Comparison of ENCODE assay signal across 21 cellular contexts in the genomic region with DNA sequence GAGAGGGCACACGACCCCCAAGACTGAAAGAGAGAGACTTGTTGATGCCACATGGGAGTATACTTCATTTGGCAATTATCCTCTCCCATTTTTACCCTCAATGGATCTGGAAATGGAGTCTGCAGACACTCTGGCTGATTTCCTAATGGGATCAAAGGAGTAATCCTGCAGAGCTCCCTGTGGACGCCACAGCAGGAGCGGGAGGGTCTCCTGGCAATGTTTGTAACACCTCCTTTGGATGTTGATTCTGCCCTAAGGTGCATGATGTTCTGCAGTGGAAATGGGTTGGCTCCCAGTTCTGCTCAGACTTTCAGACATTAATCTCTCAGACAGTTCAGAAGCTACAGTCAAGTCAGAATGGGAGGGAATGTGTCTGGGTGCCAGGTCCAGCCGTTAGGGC.
DNase-seq lines count a peak whose midpoint lies in the region; ATAC-seq and FAIRE-seq lines count a peak whose summit lies in the region.
"Had no signal": no experiment of that assay in that cellular context is flagged by ENCODE, and none has a peak within 500 bp of the region (broad histone marks: within the 10 kb centered on the region; RNA-seq: fewer than 3 reads in every experiment).

No MANE protein-coding gene starts in this region.

- peaks cover 4% of the 10 kb centered on the region for H3K36me3 Mint-ChIP-seq in central memory CD8-positive, alpha-beta T cell (ENCODE audit: insufficient read depth)
- H3K36me3 Mint-ChIP-seq: CD4-positive, CD25-positive, alpha-beta regulatory T cell; CD8-positive, alpha-beta memory T cell had no signal

- no peaks in the 10 kb centered on the region for H3K27me3 ChIP-seq in mesendoderm (ENCODE audit: insufficient read depth, low read length, poor library complexity)
- no peaks in the 10 kb centered on the region for H3K27me3 ChIP-seq in HAP-1 (ENCODE audit: low read depth)
- H3K27me3 ChIP-seq: BE2C had no signal

- H3K79me1 ChIP-seq in mesendoderm (ENCODE audit: low read length): no peaks in the 10 kb centered on the region

- peak overlapping the region; percentile 12 for H3K4me3 Mint-ChIP-seq in central memory CD8-positive, alpha-beta T cell
- H3K4me3 Mint-ChIP-seq: CD4-positive, CD25-positive, alpha-beta regulatory T cell; CD8-positive, alpha-beta memory T cell; GM23338; HFFc6 had no signal

- H2AK5ac ChIP-seq in mesendoderm (ENCODE audit: low read length): no peak overlapping the region

- no peak for FAIRE-seq in HTR-8/SVneo (lab: Jason Lieb, UNC)
- FAIRE-seq: A204.1, H54, HepG2 had no signal

- H3K27ac Mint-ChIP-seq in central memory CD8-positive, alpha-beta T cell (ENCODE audit: low read depth): no peak overlapping the region
- H3K27ac Mint-ChIP-seq: CD4-positive, CD25-positive, alpha-beta regulatory T cell; GM23338; HFFc6 had no signal

- no CpG with 5 or more reads among the region's 4 CpGs for WGBS in mesendoderm (ENCODE audit: extremely low coverage, insufficient coverage, low lambda C conversion rate)

- H2BK5ac ChIP-seq in mesendoderm (ENCODE audit: low read length): peak overlapping the region; percentile 76

- no peak overlapping the region for H3K18ac ChIP-seq in mesendoderm (ENCODE audit: low read length)

- H3K9me3 ChIP-seq in HAP-1: no peaks in the 10 kb centered on the region
- H3K9me3 ChIP-seq: BE2C had no signal

- H3K4me1 Mint-ChIP-seq in central memory CD8-positive, alpha-beta T cell: peaks cover 5% of the 10 kb centered on the region
- H3K4me1 Mint-ChIP-seq: CD4-positive, CD25-positive, alpha-beta regulatory T cell; GM23338 had no signal

- no peak overlapping the region for H4K8ac ChIP-seq in mesendoderm (ENCODE audit: low read depth, low read length)

- no peak overlapping the region for H3K9ac ChIP-seq in mesendoderm (ENCODE audit: low read length)

- no peak overlapping the region for H4K5ac ChIP-seq in mesendoderm (ENCODE audit: low read length)

- H3K4me1 ChIP-seq in mesendoderm (ENCODE audit: control insufficient read depth, low read depth, low read length): peaks cover 11% of the 10 kb centered on the region
- H3K4me1 ChIP-seq in HAP-1: peaks cover 2% of the 10 kb centered on the region; the same call in 1 of the 2 replicates
- H3K4me1 ChIP-seq: BE2C had no signal

- H3K4me3 ChIP-seq in mesendoderm (ENCODE audit: low read length) (no peak overlapping the region), HAP-1 (no peak overlapping the region)
- H3K4me3 ChIP-seq: GM23338 had no signal

- H3K9me3 Mint-ChIP-seq in central memory CD8-positive, alpha-beta T cell: no peaks in the 10 kb centered on the region
- H3K9me3 Mint-ChIP-seq: GM23338, HFFc6 had no signal

- no peak overlapping the region for H2BK120ac ChIP-seq in mesendoderm (ENCODE audit: low read depth, low read length)

- H3K23ac ChIP-seq in mesendoderm (ENCODE audit: low read length): no peak overlapping the region

- H3K4ac ChIP-seq in mesendoderm (ENCODE audit: low read depth, low read length): no peak overlapping the region

- DNase-seq in NCI-H69 (lab: John Stamatoyannopoulos, UW) (peak; percentile 75), mesendoderm (peak; percentile 77), inferior parietal cortex (ENCODE audit: extremely low spot score) (no peak), amniotic stem cell (lab: John Stamatoyannopoulos, UW) (no peak), HAP-1 (ENCODE audit: low spot score in 2 of 2) (no peak), HTR-8/SVneo (ENCODE audit: insufficient read length, low spot score) (no peak)
- no peak for DNase-seq in central memory CD8-positive, alpha-beta T cell (ENCODE audit: low spot score in 2 of 2)
- DNase-seq: ACHN; BE2C; C1 segment of cervical spinal cord; CD4-positive, CD25-positive, alpha-beta regulatory T cell; CD8-positive, alpha-beta memory T cell; COR-L47; GF-D8; HFFc6 had no signal

- H3K79me2 ChIP-seq in mesendoderm (ENCODE audit: control insufficient read depth, insufficient read depth, low read length): no peaks in the 10 kb centered on the region

- no peaks in the 10 kb centered on the region for H3K27me3 Mint-ChIP-seq in central memory CD8-positive, alpha-beta T cell
- H3K27me3 Mint-ChIP-seq: CD4-positive, CD25-positive, alpha-beta regulatory T cell had no signal

- H3K36me3 ChIP-seq in mesendoderm (ENCODE audit: control insufficient read depth, insufficient read depth, low read length) (no peaks in the 10 kb centered on the region), HAP-1 (replicated peaks) (no peaks in the 10 kb centered on the region)
- H3K36me3 ChIP-seq: BE2C had no signal

- no peak for ATAC-seq in central memory CD8-positive, alpha-beta T cell (replicated peaks; ENCODE audit: extremely low read depth, poor library complexity, severe bottlenecking)
- ATAC-seq: GM23338, HCT116, HepG2 had no signal

- H3K56ac ChIP-seq in mesendoderm (ENCODE audit: low read length): peak overlapping the region; percentile 35

- no peak overlapping the region for H2BK15ac ChIP-seq in mesendoderm (replicated peaks; ENCODE audit: low read depth)

- H3K27ac ChIP-seq in mesendoderm (ENCODE audit: low read depth, low read length): peak overlapping the region; percentile 28
- H3K27ac ChIP-seq: HL-60 had no signal

- in situ Hi-C loops in HAP-1 (cut with MboI; ENCODE audit: low sequenced_read_pairs): no loop called here

- H3K4me2 ChIP-seq in mesendoderm (ENCODE audit: low read length): no peak overlapping the region
- H3K4me2 ChIP-seq: GM23338 had no signal

Comparison
In these comparisons a context has a peak if more than half of its experiments do, and no peak if none do; other contexts are left out.
1. DNase-seq: peak in NCI-H69 (single experiment) and mesendoderm (single experiment); none in central memory CD8-positive, alpha-beta T cell (0 of 2), inferior parietal cortex (single experiment), amniotic stem cell (single experiment), HAP-1 (0 of 2) and HTR-8/SVneo (single experiment).